In genomic region chr5:149581192-149581861, GRCh38 we compare ENCODE assay signal across 8 cellular contexts. TPM values are rescaled to one million over a fixed set of nuclear protein-coding genes. Genes with fewer than 3 reads are reported as not detected.
DNase-seq lines count a peak whose midpoint lies in the region; ATAC-seq and TF ChIP-seq lines count a peak whose summit lies in the region.

ARHGEF37 (plus strand) TSS chr5:149581498; CDS start chr5:149597770, 16,272 bp downstream.

- peak within 1 kb of the TSS; percentile 86 for H3K9ac ChIP-seq in mucosa of stomach (ENCODE audit: low read length)

- 0% methylated on average over 8 to 35 of the region's 56 CpGs for WGBS in esophagus squamous epithelium, 2 donors

- H3K27me3 Mint-ChIP-seq in activated T-cell treated with anti-CD3 and anti-CD28 coated beads, Interleukin-2, amount 50 U/mL, for 24 hours, result peaks cover 13% of the 10 kb centered on the region

- H3K36me3 ChIP-seq in esophagus squamous epithelium (no peaks in the 10 kb centered on the region), mucosa of stomach (ENCODE audit: control insufficient read depth, insufficient read depth, low read length) (no peaks in the 10 kb centered on the region)

- H3K9me3 ChIP-seq in esophagus squamous epithelium, result no peaks in the 10 kb centered on the region
- H3K9me3 ChIP-seq in mucosa of stomach (ENCODE audit: control insufficient read depth, low read length), result no peaks in the 10 kb centered on the region

- H3K27ac Mint-ChIP-seq in activated T-cell treated with anti-CD3 and anti-CD28 coated beads, Interleukin-2, amount 50 U/mL, for 24 hours, result peak within 1 kb of the TSS; percentile 71

- peak; percentile 24 for DNase-seq in NCI-H510A (lab: John Stamatoyannopoulos, UW)
- DNase-seq in activated T-cell treated with anti-CD3 and anti-CD28 coated beads, Interleukin-2, amount 50 U/mL, for 24 hours, result peak; percentile 74
- DNase-seq in esophagus squamous epithelium (lab: John Stamatoyannopoulos, UW), result no peak
- DNase-seq in stimulated activated CD8-positive, alpha-beta memory T cell treated with anti-CD3 and anti-CD28 coated beads, Interleukin-4, amount 100 ng/mL, for 48 hours, result peak; percentile 70
- no peak for DNase-seq in NK-92 treated with Interleukin-12 subunit alpha and Interleukin-12 subunit beta, amount 100 ng/mL, for 24 hours (lab: John Stamatoyannopoulos, UW)

- intact Hi-C loops in esophagus squamous epithelium (cut with DNase I), result no loop called here

- H3K4me1 ChIP-seq in esophagus squamous epithelium (peaks cover 16 to 53% (median 33%) of the 10 kb centered on the region in 3 donors), mucosa of stomach (ENCODE audit: control insufficient read depth, insufficient read depth, low read length) (peaks cover 33% of the 10 kb centered on the region)

- peak within 1 kb of the TSS; percentile 73 for H3K4me3 Mint-ChIP-seq in activated T-cell treated with anti-CD3 and anti-CD28 coated beads, Interleukin-2, amount 50 U/mL, for 24 hours

- H3K9me3 Mint-ChIP-seq in activated T-cell treated with anti-CD3 and anti-CD28 coated beads, Interleukin-2, amount 50 U/mL, for 24 hours, result no peaks in the 10 kb centered on the region

- no peak for TF ChIP-seq CTCF in esophagus squamous epithelium (IDR thresholded peaks at IDR 0.05)

- H3K27ac ChIP-seq in esophagus squamous epithelium, result peak within 1 kb of the TSS; percentile 91 to 96 (median 94)

- peaks cover 20% of the 10 kb centered on the region for H3K4me1 Mint-ChIP-seq in activated T-cell treated with anti-CD3 and anti-CD28 coated beads, Interleukin-2, amount 50 U/mL, for 24 hours (ENCODE audit: low read depth)

- peak in 2 of 4 donors; percentile 62 to 65 for TF ChIP-seq POLR2A in esophagus squamous epithelium (IDR thresholded peaks at IDR 0.05)

- H3K27me3 ChIP-seq in esophagus squamous epithelium (no peaks in the 10 kb centered on the region), mucosa of stomach (ENCODE audit: control insufficient read depth, insufficient read depth, low read length) (no peaks in the 10 kb centered on the region)

- H3K36me3 Mint-ChIP-seq in activated T-cell treated with anti-CD3 and anti-CD28 coated beads, Interleukin-2, amount 50 U/mL, for 24 hours (ENCODE audit: low read depth), result peaks cover 2% of the 10 kb centered on the region

- ATAC-seq in GM19351 (IDR thresholded peaks at IDR 0.05; ENCODE audit: unreplicated experiment), result peak; percentile 60
- ATAC-seq in HG03457 (IDR thresholded peaks at IDR 0.05; ENCODE audit: unreplicated experiment), result no peak

- H3K4me3 ChIP-seq in esophagus squamous epithelium (peak within 1 kb of the TSS; percentile 56 to 84 (median 60)), mucosa of stomach (ENCODE audit: low read length) (peak within 1 kb of the TSS; percentile 9)

RNA-seq across cellular contexts. Expression of gene ARHGEF37, which starts in this region (rescaled TPM):
- total RNA-seq in esophagus squamous epithelium, result 10 to 100 TPM; 14.5 to 29.3 (median 18.0) TPM

Comparison
In these comparisons a context has a peak if more than half of its experiments do, and no peak if none do; other contexts are left out.
1. DNase-seq: peak in NCI-H510A (single experiment), activated T-cell treated with anti-CD3 and anti-CD28 coated beads, Interleukin-2, amount 50 U/mL, for 24 hours (single experiment) and stimulated activated CD8-positive, alpha-beta memory T cell treated with anti-CD3 and anti-CD28 coated beads, Interleukin-4, amount 100 ng/mL, for 48 hours (single experiment); none in esophagus squamous epithelium (single experiment) and NK-92 treated with Interleukin-12 subunit alpha and Interleukin-12 subunit beta, amount 100 ng/mL, for 24 hours (single experiment).